In genomic region chr6:168284187-168284586, GRCh38 we compare ENCODE assay signal across 24 cellular contexts. TPM values are rescaled to one million over a fixed set of nuclear protein-coding genes. Genes with fewer than 3 reads are reported as not detected.
DNase-seq lines count a peak whose midpoint lies in the region; ATAC-seq and TF ChIP-seq lines count a peak whose summit lies in the region.
"Had no signal": no experiment of that assay in that cellular context is flagged by ENCODE, and none has a peak within 500 bp of the region (broad histone marks: within the 10 kb centered on the region; RNA-seq: fewer than 3 reads in every experiment).

No MANE protein-coding gene starts in this region.

- no peaks in the 10 kb centered on the region for H3K9me3 Mint-ChIP-seq in MCF 10A (ENCODE audit: unreplicated experiment)
- H3K9me3 Mint-ChIP-seq in natural killer cell treated with Interleukin-12 subunit alpha and Interleukin-12 subunit beta and Interleukin-15 and Interleukin-18, amount 100 ng/mL, for 72 hours: no peaks in the 10 kb centered on the region
- H3K9me3 Mint-ChIP-seq: CD8-positive, alpha-beta T cell; GM23338 had no signal

- no peak overlapping the region for H3K4me3 Mint-ChIP-seq in MCF 10A (ENCODE audit: unreplicated experiment)
- H3K4me3 Mint-ChIP-seq in natural killer cell treated with Interleukin-12 subunit alpha and Interleukin-12 subunit beta and Interleukin-15 and Interleukin-18, amount 100 ng/mL, for 72 hours: no peak overlapping the region
- H3K4me3 Mint-ChIP-seq: CD8-positive, alpha-beta T cell; GM23338 had no signal

- no peak overlapping the region for H3K27ac ChIP-seq in mammary epithelial cell (ENCODE audit: insufficient read depth, low read depth, low read length)
- H3K27ac ChIP-seq: SK-N-MC had no signal

- no peak overlapping the region for H3K9ac ChIP-seq in mammary epithelial cell (ENCODE audit: insufficient read depth, low read length)

- no peaks in the 10 kb centered on the region for H3K36me3 Mint-ChIP-seq in MCF 10A (ENCODE audit: insufficient read depth, unreplicated experiment)
- no peaks in the 10 kb centered on the region for H3K36me3 Mint-ChIP-seq in natural killer cell treated with Interleukin-12 subunit alpha and Interleukin-12 subunit beta and Interleukin-15 and Interleukin-18, amount 100 ng/mL, for 72 hours
- H3K36me3 Mint-ChIP-seq: CD8-positive, alpha-beta T cell had no signal

- no peak overlapping the region for H3K27ac Mint-ChIP-seq in MCF 10A (ENCODE audit: low read depth, unreplicated experiment)
- H3K27ac Mint-ChIP-seq in natural killer cell treated with Interleukin-12 subunit alpha and Interleukin-12 subunit beta and Interleukin-15 and Interleukin-18, amount 100 ng/mL, for 72 hours: no peak overlapping the region
- H3K27ac Mint-ChIP-seq: CD8-positive, alpha-beta T cell; GM23338 had no signal

- POLR2A ChIA-PET in MCF 10A (lab: Yijun Ruan, JAX): no interaction called here

- no peak for ATAC-seq in natural killer cell treated with Interleukin-12 subunit alpha and Interleukin-12 subunit beta and Interleukin-15 and Interleukin-18, amount 100 ng/mL, for 72 hours
- ATAC-seq in HG03378 (IDR thresholded peaks at IDR 0.05; ENCODE audit: unreplicated experiment): no peak
- ATAC-seq: CD8-positive, alpha-beta T cell; GM23338 had no signal

- BruUV-seq in MCF 10A (replicated peaks; lab: Mats Ljungman, UMichigan): no TSS peak
- no TSS peak for BruUV-seq in mammary epithelial cell (replicated peaks; lab: Mats Ljungman, UMichigan)

- H3K4me3 ChIP-seq in mammary epithelial cell (replicated peaks in 1 of 3; ENCODE audit: insufficient read depth in 1 of 3, low read depth in 2 of 3, low read length in 3 of 3): no peak overlapping the region
- H3K4me3 ChIP-seq: GM23338, SK-N-MC had no signal

- no peaks in the 10 kb centered on the region for H3K4me1 Mint-ChIP-seq in MCF 10A (ENCODE audit: insufficient read depth, unreplicated experiment)
- peaks cover 0 to 3% of the 10 kb centered on the region in 2 donors for H3K4me1 Mint-ChIP-seq in natural killer cell treated with Interleukin-12 subunit alpha and Interleukin-12 subunit beta and Interleukin-15 and Interleukin-18, amount 100 ng/mL, for 72 hours (ENCODE audit: low read depth in 2 of 2)
- H3K4me1 Mint-ChIP-seq: GM23338 had no signal

- dilution Hi-C loops in mammary epithelial cell (cut with HindIII; ENCODE audit: low sequenced_read_pairs): no loop called here

- H3K27me3 Mint-ChIP-seq in MCF 10A (ENCODE audit: insufficient read depth, unreplicated experiment): peaks cover 36% of the 10 kb centered on the region
- H3K27me3 Mint-ChIP-seq in natural killer cell treated with Interleukin-12 subunit alpha and Interleukin-12 subunit beta and Interleukin-15 and Interleukin-18, amount 100 ng/mL, for 72 hours: peaks cover 10 to 18% of the 10 kb centered on the region in 2 donors

- no peak overlapping the region for H2AFZ ChIP-seq in mammary epithelial cell (ENCODE audit: low read depth, low read length)
- H2AFZ ChIP-seq: GM23338 had no signal

- no peaks in the 10 kb centered on the region for H3K4me1 ChIP-seq in mammary epithelial cell (ENCODE audit: insufficient read depth, low read length)

- no peaks in the 10 kb centered on the region for H4K20me1 ChIP-seq in mammary epithelial cell (ENCODE audit: insufficient read depth, low read length)

- H3K4me2 ChIP-seq in mammary epithelial cell (ENCODE audit: insufficient read depth, low read depth, low read length): no peak overlapping the region
- H3K4me2 ChIP-seq: GM23338 had no signal

- H3K9me3 ChIP-seq in mammary epithelial cell (replicated peaks; ENCODE audit: insufficient read depth, low read length): peaks cover 41% of the 10 kb centered on the region

- CTCF ChIA-PET in MCF 10A (lab: Yijun Ruan, JAX) (interaction anchor here (0.6 kb wide), 1 partner anchor 1759 kb away, joined by 3 read pairs; no protein-coding TSS in a partner anchor), mammary epithelial cell (lab: Charles Lee; ENCODE audit: low non-redundant PET) (no interaction called here)

- no peaks in the 10 kb centered on the region for H3K27me3 ChIP-seq in mammary epithelial cell (ENCODE audit: insufficient read depth, low read length)

- DNase-seq in MCF 10A (ENCODE audit: unreplicated experiment) (peak; percentile 17), mammary epithelial cell (no peak), foreskin melanocyte (peak; percentile 21), posterior vena cava (ENCODE audit: low spot score) (peak; percentile 26), dermis blood vessel endothelial cell (no peak)
- DNase-seq in natural killer cell treated with Interleukin-12 subunit alpha and Interleukin-12 subunit beta and Interleukin-15 and Interleukin-18, amount 100 ng/mL, for 72 hours (ENCODE audit: low spot score): no peak
- DNase-seq: 8988T; AML-193; C1 segment of cervical spinal cord; Calu3; CD8-positive, alpha-beta T cell; HCEC 1CT; IMR-90; NCI-H1694 treated with DMSO at 0.1 percent for 48 hours; NCI-H446; NCI-H526; OCI-M1; RPMI8226; SHP77 treated with DMSO at 0.1 percent for 48 hours had no signal

- 35% methylated on average over 3 of the region's 6 CpGs for WGBS in mammary epithelial cell (ENCODE audit: low coverage, missing lambda C conversion rate)

- no peaks in the 10 kb centered on the region for H3K36me3 ChIP-seq in mammary epithelial cell (ENCODE audit: insufficient read depth, low read length)

- in situ Hi-C loops in mammary epithelial cell (cut with MboI; ENCODE audit: low sequenced_read_pairs in 2 of 2): no loop called here

- no peaks in the 10 kb centered on the region for H3K79me2 ChIP-seq in mammary epithelial cell (ENCODE audit: insufficient read depth, low read length)

- intact Hi-C loops in MCF 10A (cut with micrococcal nuclease) (no loop called here), mammary epithelial cell (cut with micrococcal nuclease) (no loop called here), posterior vena cava (cut with DNase I) (no loop called here)

- TF ChIP-seq CTCF in MCF 10A (IDR thresholded peaks at IDR 0.05; ENCODE audit: unreplicated experiment) (no peak), mammary epithelial cell (conservative IDR thresholded peaks at IDR 0.05 in 1 of 2, IDR thresholded peaks at IDR 0.05 in 1 of 2; ENCODE audit: extremely low read depth in 1 of 2, insufficient read depth in 1 of 2, low read depth in 1 of 2, low read length in 2 of 2) (no peak)

RNA-seq across cellular contexts. Expression of gene DACT2, which starts 35.4 kb away (rescaled TPM):
- total RNA-seq in MCF 10A (2022): not detected in 2 replicates
- 1 to 10 TPM in 1 of 2 donors, not detected in 1; 3.3 TPM for total RNA-seq in mammary epithelial cell
- polyA plus RNA-seq in mammary epithelial cell: not detected
- polyA minus RNA-seq in mammary epithelial cell: not detected
- total RNA-seq in posterior vena cava: 1 to 10 TPM in 1 of 2 donors, under 1 TPM in 1; 0.24 to 1.7 TPM
- not detected for total RNA-seq in natural killer cell treated with Interleukin-12 subunit alpha and Interleukin-12 subunit beta and Interleukin-15 and Interleukin-18, amount 100 ng/mL, for 72 hours
- not detected in 2 replicates for total RNA-seq in dermis blood vessel endothelial cell
- total RNA-seq: Calu3; CD8-positive, alpha-beta T cell; Daoy; IMR-90 had no signal
- polyA plus RNA-seq: AG04450, IMR-90 had no signal

Comparison
In these comparisons a context has a peak if more than half of its experiments do, and no peak if none do; other contexts are left out.
1. DNase-seq: peak in MCF 10A (single experiment), foreskin melanocyte (single experiment) and posterior vena cava (single experiment); none in mammary epithelial cell (single experiment), natural killer cell treated with Interleukin-12 subunit alpha and Interleukin-12 subunit beta and Interleukin-15 and Interleukin-18, amount 100 ng/mL, for 72 hours (single experiment) and dermis blood vessel endothelial cell (single experiment).